9 cellular contexts compared by ENCODE assay signal in genomic region chr2:236445678-236446077, GRCh38.
"Had no signal": no experiment of that assay in that cellular context is flagged by ENCODE, and none has a peak within 500 bp of the region (broad histone marks: within the 10 kb centered on the region; RNA-seq: fewer than 3 reads in every experiment).

No MANE protein-coding gene starts in this region.

- H3K4me2 ChIP-seq: GM23338 had no signal

- H3K4me3 ChIP-seq: GM23338, K562 had no signal

- H2AFZ ChIP-seq: GM23338 had no signal

- DNase-seq: H9, HCEC 1CT, HFFc6, IMR-90, KG1 had no signal

- ATAC-seq: GM23338, K562 had no signal

- FAIRE-seq: H54, HTR-8/SVneo, K562 had no signal
